In the genomic region with DNA sequence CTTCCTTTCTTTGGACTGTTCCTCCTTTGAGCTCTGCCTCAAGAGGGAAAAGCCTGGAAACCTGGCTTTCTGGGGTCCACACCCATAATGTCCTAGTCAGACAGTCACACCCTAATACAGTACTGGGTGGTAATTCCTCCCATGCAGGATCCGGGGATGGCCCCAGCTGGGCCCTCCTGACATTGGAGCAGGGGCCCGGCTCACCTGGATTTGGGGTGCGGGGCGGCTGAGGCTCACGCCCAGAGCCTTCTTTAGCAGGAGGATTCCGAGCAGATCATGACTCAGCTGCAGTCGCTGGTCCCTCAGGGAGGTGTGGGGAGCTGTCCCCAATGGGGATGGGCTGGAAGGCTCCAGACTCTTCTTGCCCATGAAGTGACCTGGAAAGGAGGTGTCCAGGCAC, we compare ENCODE assay signal across 1 cellular context.
TF ChIP-seq lines count a peak whose summit lies in the region.

No MANE protein-coding gene starts in this region.

TF ChIP-seq in WTC11, 78 proteins besides CTCF, POLR2A, EP300 and RAD21 (continued from another document):
- TF ChIP-seq, protein P1, sequence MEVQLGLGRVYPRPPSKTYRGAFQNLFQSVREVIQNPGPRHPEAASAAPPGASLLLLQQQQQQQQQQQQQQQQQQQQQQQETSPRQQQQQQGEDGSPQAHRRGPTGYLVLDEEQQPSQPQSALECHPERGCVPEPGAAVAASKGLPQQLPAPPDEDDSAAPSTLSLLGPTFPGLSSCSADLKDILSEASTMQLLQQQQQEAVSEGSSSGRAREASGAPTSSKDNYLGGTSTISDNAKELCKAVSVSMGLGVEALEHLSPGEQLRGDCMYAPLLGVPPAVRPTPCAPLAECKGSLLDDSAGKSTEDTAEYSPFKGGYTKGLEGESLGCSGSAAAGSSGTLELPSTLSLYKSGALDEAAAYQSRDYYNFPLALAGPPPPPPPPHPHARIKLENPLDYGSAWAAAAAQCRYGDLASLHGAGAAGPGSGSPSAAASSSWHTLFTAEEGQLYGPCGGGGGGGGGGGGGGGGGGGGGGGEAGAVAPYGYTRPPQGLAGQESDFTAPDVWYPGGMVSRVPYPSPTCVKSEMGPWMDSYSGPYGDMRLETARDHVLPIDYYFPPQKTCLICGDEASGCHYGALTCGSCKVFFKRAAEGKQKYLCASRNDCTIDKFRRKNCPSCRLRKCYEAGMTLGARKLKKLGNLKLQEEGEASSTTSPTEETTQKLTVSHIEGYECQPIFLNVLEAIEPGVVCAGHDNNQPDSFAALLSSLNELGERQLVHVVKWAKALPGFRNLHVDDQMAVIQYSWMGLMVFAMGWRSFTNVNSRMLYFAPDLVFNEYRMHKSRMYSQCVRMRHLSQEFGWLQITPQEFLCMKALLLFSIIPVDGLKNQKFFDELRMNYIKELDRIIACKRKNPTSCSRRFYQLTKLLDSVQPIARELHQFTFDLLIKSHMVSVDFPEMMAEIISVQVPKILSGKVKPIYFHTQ (CRISPR knock-in tag; IDR thresholded peaks at IDR 0.05), result no peak
- TF ChIP-seq CREB1 (CRISPR knock-in tag; IDR thresholded peaks at IDR 0.05), result no peak
- no peak for TF ChIP-seq ETV6 (CRISPR knock-in tag; IDR thresholded peaks at IDR 0.05)
- TF ChIP-seq SMAD3 (CRISPR knock-in tag; IDR thresholded peaks at IDR 0.05; ENCODE audit: borderline replicate concordance), result no peak
- TF ChIP-seq, protein P2, sequence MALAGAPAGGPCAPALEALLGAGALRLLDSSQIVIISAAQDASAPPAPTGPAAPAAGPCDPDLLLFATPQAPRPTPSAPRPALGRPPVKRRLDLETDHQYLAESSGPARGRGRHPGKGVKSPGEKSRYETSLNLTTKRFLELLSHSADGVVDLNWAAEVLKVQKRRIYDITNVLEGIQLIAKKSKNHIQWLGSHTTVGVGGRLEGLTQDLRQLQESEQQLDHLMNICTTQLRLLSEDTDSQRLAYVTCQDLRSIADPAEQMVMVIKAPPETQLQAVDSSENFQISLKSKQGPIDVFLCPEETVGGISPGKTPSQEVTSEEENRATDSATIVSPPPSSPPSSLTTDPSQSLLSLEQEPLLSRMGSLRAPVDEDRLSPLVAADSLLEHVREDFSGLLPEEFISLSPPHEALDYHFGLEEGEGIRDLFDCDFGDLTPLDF (CRISPR knock-in tag; IDR thresholded peaks at IDR 0.05), result no peak
- no peak for TF ChIP-seq E2F5 (CRISPR knock-in tag; IDR thresholded peaks at IDR 0.05)
- TF ChIP-seq ZBTB21 (CRISPR knock-in tag; IDR thresholded peaks at IDR 0.05; ENCODE audit: borderline replicate concordance), result no peak
- TF ChIP-seq, protein P3, sequence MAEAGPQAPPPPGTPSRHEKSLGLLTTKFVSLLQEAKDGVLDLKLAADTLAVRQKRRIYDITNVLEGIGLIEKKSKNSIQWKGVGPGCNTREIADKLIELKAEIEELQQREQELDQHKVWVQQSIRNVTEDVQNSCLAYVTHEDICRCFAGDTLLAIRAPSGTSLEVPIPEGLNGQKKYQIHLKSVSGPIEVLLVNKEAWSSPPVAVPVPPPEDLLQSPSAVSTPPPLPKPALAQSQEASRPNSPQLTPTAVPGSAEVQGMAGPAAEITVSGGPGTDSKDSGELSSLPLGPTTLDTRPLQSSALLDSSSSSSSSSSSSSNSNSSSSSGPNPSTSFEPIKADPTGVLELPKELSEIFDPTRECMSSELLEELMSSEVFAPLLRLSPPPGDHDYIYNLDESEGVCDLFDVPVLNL (CRISPR knock-in tag; IDR thresholded peaks at IDR 0.05; ENCODE audit: borderline replicate concordance, low read depth), result no peak
TF ChIP-seq in WTC11: peak in this region for 0.
